3 cellular contexts compared by ENCODE assay signal in the genomic region with DNA sequence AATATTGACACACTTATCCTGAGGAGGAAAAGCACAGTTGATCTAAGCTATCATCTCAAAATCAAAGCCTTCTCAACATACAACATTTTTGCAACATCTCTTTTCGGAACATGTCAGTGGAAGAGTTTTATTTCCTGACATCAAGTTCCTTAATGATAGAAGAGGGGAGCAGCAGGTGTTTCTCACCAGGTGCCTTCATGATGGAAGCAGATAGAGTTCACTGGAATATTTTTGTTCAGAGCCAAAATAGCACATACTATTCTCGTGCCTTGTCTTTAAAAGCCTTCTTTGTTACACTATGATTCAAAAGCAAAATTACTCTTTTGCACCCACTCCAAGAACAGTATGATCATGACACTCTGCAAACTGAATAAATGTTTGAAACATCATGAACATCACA.
"Had no signal": no experiment of that assay in that cellular context is flagged by ENCODE, and none has a peak within 500 bp of the region (broad histone marks: within the 10 kb centered on the region; RNA-seq: fewer than 3 reads in every experiment).

No MANE protein-coding gene starts in this region.

- DNase-seq: GDM1, GF-D8 had no signal

- ATAC-seq: GM12878 had no signal
